In the genomic region with DNA sequence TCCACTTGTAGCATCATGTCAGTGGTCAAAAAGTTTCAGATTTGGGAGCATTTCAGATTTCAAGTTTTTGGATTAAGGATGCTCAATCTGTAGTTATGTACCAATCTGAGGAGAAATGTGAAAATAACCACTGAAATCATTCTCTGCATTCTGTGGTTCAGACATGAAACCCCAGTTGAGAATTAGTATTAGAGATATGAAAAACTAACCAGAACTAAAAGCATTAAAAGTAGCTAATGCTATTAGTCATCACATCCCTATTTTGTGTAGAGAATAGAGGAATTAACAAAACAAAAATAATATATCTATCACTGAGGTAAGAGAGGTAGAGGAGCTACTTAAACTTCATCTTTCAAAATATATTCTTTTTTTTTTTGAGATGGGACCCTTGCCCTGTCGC, we compare ENCODE assay signal across 19 cellular contexts. TPM values are rescaled to one million over a fixed set of nuclear protein-coding genes. Genes with fewer than 3 reads are reported as not detected.
DNase-seq lines count a peak whose midpoint lies in the region; ATAC-seq and TF ChIP-seq lines count a peak whose summit lies in the region.
"Had no signal": no experiment of that assay in that cellular context is flagged by ENCODE, and none has a peak within 500 bp of the region (broad histone marks: within the 10 kb centered on the region; RNA-seq: fewer than 3 reads in every experiment).

No MANE protein-coding gene starts in this region.

- H3K4me3 Mint-ChIP-seq in HFFc6 = no peak overlapping the region
- no peak overlapping the region for H3K4me3 Mint-ChIP-seq in stimulated activated naive B cell treated with anti-CD40 and anti-IgM and Interleukin-4, amounts not matched to agents 10 μg/mL and 1 μg/mL and 100 μg/mL, for 72 hours
- H3K4me3 Mint-ChIP-seq: activated naive CD4-positive, alpha-beta T cell treated with anti-CD3 and anti-CD28 coated beads for 36 hours; activated T-cell treated with anti-CD3 and anti-CD28 coated beads, Interleukin-2, amount 50 U/mL, for 24 hours had no signal

- H3K79me2 ChIP-seq in Karpas-422 (ENCODE audit: low read length) = peaks cover 63% of the 10 kb centered on the region

- H3K4me1 Mint-ChIP-seq in HFFc6 (ENCODE audit: low read depth) = peaks cover 15% of the 10 kb centered on the region; the same call in 1 of the 2 replicates
- peaks cover 9 to 24% of the 10 kb centered on the region in 2 donors for H3K4me1 Mint-ChIP-seq in stimulated activated naive B cell treated with anti-CD40 and anti-IgM and Interleukin-4, amounts not matched to agents 10 μg/mL and 1 μg/mL and 100 μg/mL, for 72 hours

- peak; percentile 50 to 52 for ATAC-seq in stimulated activated naive B cell treated with anti-CD40 and anti-IgM and Interleukin-4, amounts not matched to agents 10 μg/mL and 1 μg/mL and 100 μg/mL, for 72 hours (replicated peaks)
- ATAC-seq in activated CD4-positive, CD25-positive, alpha-beta regulatory T cell treated with anti-CD3 and anti-CD28 coated beads, Interleukin-2, amount 50 U/mL, for 24 hours = no peak
- ATAC-seq: upper lobe of right lung had no signal

- H3K9me2 ChIP-seq in Karpas-422 (replicated peaks; ENCODE audit: insufficient read depth, low read length) = no peaks in the 10 kb centered on the region

- H3K4me2 ChIP-seq in Karpas-422 (ENCODE audit: low read depth, low read length, poor library complexity, severe bottlenecking) = no peak overlapping the region
- H3K4me2 ChIP-seq: BLaER1 had no signal

- no peaks in the 10 kb centered on the region for H3K9me3 Mint-ChIP-seq in HFFc6
- H3K9me3 Mint-ChIP-seq in stimulated activated naive B cell treated with anti-CD40 and anti-IgM and Interleukin-4, amounts not matched to agents 10 μg/mL and 1 μg/mL and 100 μg/mL, for 72 hours = no peaks in the 10 kb centered on the region
- H3K9me3 Mint-ChIP-seq: activated naive CD4-positive, alpha-beta T cell treated with anti-CD3 and anti-CD28 coated beads for 36 hours had no signal

- 0 out of 2 replicates have a peak, but pooled peaks cover 3% of the 10 kb centered on the region for H3K9me3 ChIP-seq in Karpas-422 (ENCODE audit: low read length)
- H3K9me3 ChIP-seq: upper lobe of right lung had no signal

- H3K27me3 Mint-ChIP-seq in HFFc6 (ENCODE audit: insufficient read depth) = no peaks in the 10 kb centered on the region
- H3K27me3 Mint-ChIP-seq in stimulated activated naive B cell treated with anti-CD40 and anti-IgM and Interleukin-4, amounts not matched to agents 10 μg/mL and 1 μg/mL and 100 μg/mL, for 72 hours = no peaks in the 10 kb centered on the region
- H3K27me3 Mint-ChIP-seq: activated T-cell treated with anti-CD3 and anti-CD28 coated beads, Interleukin-2, amount 50 U/mL, for 24 hours had no signal

- no peak overlapping the region for H3K4me3 ChIP-seq in GM12865 (ENCODE audit: low read depth, low read length)
- H3K4me3 ChIP-seq in Karpas-422 (ENCODE audit: low read length) = no peak overlapping the region
- H3K4me3 ChIP-seq: BLaER1, upper lobe of right lung had no signal

- H3K27ac Mint-ChIP-seq in HFFc6 = no peak overlapping the region
- H3K27ac Mint-ChIP-seq in stimulated activated naive B cell treated with anti-CD40 and anti-IgM and Interleukin-4, amounts not matched to agents 10 μg/mL and 1 μg/mL and 100 μg/mL, for 72 hours = no peak overlapping the region
- H3K27ac Mint-ChIP-seq: activated naive CD4-positive, alpha-beta T cell treated with anti-CD3 and anti-CD28 coated beads for 36 hours; activated T-cell treated with anti-CD3 and anti-CD28 coated beads, Interleukin-2, amount 50 U/mL, for 24 hours had no signal

- H4K20me1 ChIP-seq in Karpas-422 (ENCODE audit: insufficient read depth, low read depth, low read length) = no peaks in the 10 kb centered on the region
- H4K20me1 ChIP-seq: BLaER1 had no signal

- H3K36me3 ChIP-seq in Karpas-422 (ENCODE audit: insufficient read depth, low read length) = no peaks in the 10 kb centered on the region
- H3K36me3 ChIP-seq: BLaER1, upper lobe of right lung had no signal

- no peak overlapping the region for H3K9ac ChIP-seq in Karpas-422 (ENCODE audit: low read length)
- H3K9ac ChIP-seq: BLaER1 had no signal

- peak; percentile 43 for DNase-seq in GM12865 (ENCODE audit: low read depth)
- peak; percentile 41 for DNase-seq in HFFc6
- DNase-seq in amniotic epithelial cell (ENCODE audit: low read depth) = peak; percentile 72
- DNase-seq in stimulated activated naive B cell treated with anti-CD40 and anti-IgM and Interleukin-4, amounts not matched to agents 10 μg/mL and 1 μg/mL and 100 μg/mL, for 72 hours = no peak
- no peak for DNase-seq in Karpas-422
- no peak for DNase-seq in NCI-H226
- DNase-seq: activated naive CD4-positive, alpha-beta T cell treated with anti-CD3 and anti-CD28 coated beads for 36 hours; activated T-cell treated with anti-CD3 and anti-CD28 coated beads, Interleukin-2, amount 50 U/mL, for 24 hours; erythroblast; GDM1; kidney glomerular epithelial cell; NCI-H1105 treated with DMSO at 0.1 percent for 48 hours; NCI-H524; nucleus accumbens; retina; stimulated activated CD4-positive, alpha-beta T cell treated with anti-CD3 and anti-CD28 coated beads, Interleukin-4, amount 100 ng/mL, for 4 hours; upper lobe of right lung had no signal

- peaks cover 14% of the 10 kb centered on the region for H3K4me1 ChIP-seq in Karpas-422 (ENCODE audit: low read length)
- H3K4me1 ChIP-seq: upper lobe of right lung had no signal

- H3K36me3 Mint-ChIP-seq in HFFc6 (ENCODE audit: low read depth) = peaks cover 4% of the 10 kb centered on the region
- H3K36me3 Mint-ChIP-seq in stimulated activated naive B cell treated with anti-CD40 and anti-IgM and Interleukin-4, amounts not matched to agents 10 μg/mL and 1 μg/mL and 100 μg/mL, for 72 hours = peaks cover 10 to 13% of the 10 kb centered on the region in 2 donors

- H2AFZ ChIP-seq in Karpas-422 (ENCODE audit: low read length) = no peak overlapping the region

- TF ChIP-seq CTCF in GM12865 (IDR thresholded peaks at IDR 0.05; ENCODE audit: insufficient read depth, low read depth, low read length, missing control alignments) (no peak), HFFc6 (IDR thresholded peaks at IDR 0.05) (no peak)

- H3K27me3 ChIP-seq in Karpas-422 (ENCODE audit: low read length) = no peaks in the 10 kb centered on the region
- H3K27me3 ChIP-seq: BLaER1, upper lobe of right lung had no signal

- no peak overlapping the region for H3K27ac ChIP-seq in Karpas-422 (ENCODE audit: low read length)
- H3K27ac ChIP-seq: BLaER1, upper lobe of right lung had no signal

RNA-seq across cellular contexts. Expression of gene MICU1, which starts 28.0 kb away (rescaled TPM):
- 10 to 100 TPM; 54.7 to 62.7 (median 59.8) TPM for total RNA-seq in HFFc6 (2021; fragmentation: NEBNext Ultra II Directional; extraction: Animal tissue kit (Norgen Biotek cat#: 25700))
- 27.1 and 40.3 TPM in 2 replicates for total RNA-seq in Karpas-422 (2014; rRNA removed; shearing (Covaris generic); ENCODE audit: low replicate concordance)

Comparison
In these comparisons a context has a peak if more than half of its experiments do, and no peak if none do; other contexts are left out.
1. DNase-seq: peak in GM12865 (single experiment), HFFc6 (single experiment) and amniotic epithelial cell (single experiment); none in stimulated activated naive B cell treated with anti-CD40 and anti-IgM and Interleukin-4, amounts not matched to agents 10 μg/mL and 1 μg/mL and 100 μg/mL, for 72 hours (single experiment), Karpas-422 (single experiment) and NCI-H226 (single experiment).
2. ATAC-seq: peak in stimulated activated naive B cell treated with anti-CD40 and anti-IgM and Interleukin-4, amounts not matched to agents 10 μg/mL and 1 μg/mL and 100 μg/mL, for 72 hours (2 of 2); none in activated CD4-positive, CD25-positive, alpha-beta regulatory T cell treated with anti-CD3 and anti-CD28 coated beads, Interleukin-2, amount 50 U/mL, for 24 hours (0 of 2).